In genomic region chr10:45235260-45235699, GRCh38 we compare ENCODE assay signal across 8 cellular contexts.
A peak's percentile ranks its signal among the peaks of the same experiment; 100 is the strongest.
DNase-seq lines count a peak whose midpoint lies in the region; TF ChIP-seq lines count a peak whose summit lies in the region.
"Not testable (repeated sequence)": the region's sequence is repeated elsewhere in the genome, so short reads cannot be mapped to it uniquely, and the experiment has no call there.

No MANE protein-coding gene starts in this region.

- not testable (repeated sequence) for H3K27me3 Mint-ChIP-seq in HFFc6 (ENCODE audit: insufficient read depth)
- peaks cover 19% of the 10 kb centered on the region for H3K27me3 Mint-ChIP-seq in neural crest cell (ENCODE audit: low read depth)

- DNase-seq in DMS 273 treated with DMSO at 0.1 percent for 48 hours (lab: John Stamatoyannopoulos, UW), result peak; percentile 20
- peak; percentile 70 for DNase-seq in HFFc6
- peak; percentile 62 for DNase-seq in NCI-H2171 treated with DMSO at 0.1 percent for 48 hours (lab: John Stamatoyannopoulos, UW)
- peak; percentile 53 for DNase-seq in T-helper 9 cell
- peak; percentile 27 for DNase-seq in activated naive CD8-positive, alpha-beta T cell treated with anti-CD3 and anti-CD28 coated beads, Interleukin-2, amount 50 U/mL, for 16 hours (ENCODE audit: low read depth, low spot score)
- peak; percentile 38 for DNase-seq in germinal center (ENCODE audit: low spot score)
- DNase-seq in neural crest cell (ENCODE audit: low read depth, low spot score), result peak; percentile 78
- peak; percentile 28 for DNase-seq in stimulated activated CD8-positive, alpha-beta memory T cell treated with anti-CD3 and anti-CD28 coated beads, Interleukin-7, amount 100 ng/mL, for 24 hours (ENCODE audit: low read depth)

- H3K36me3 Mint-ChIP-seq in HFFc6 (ENCODE audit: low read depth); neural crest cell (ENCODE audit: low read depth): not testable (repeated sequence)

- peaks cover 26% of the 10 kb centered on the region for H3K4me1 Mint-ChIP-seq in HFFc6 (ENCODE audit: low read depth)
- H3K4me1 Mint-ChIP-seq in neural crest cell, result not testable (repeated sequence)

- H3K27ac Mint-ChIP-seq in HFFc6; neural crest cell (ENCODE audit: unreplicated experiment): not testable (repeated sequence)

- H3K9me3 Mint-ChIP-seq in HFFc6, neural crest cell: not testable (repeated sequence)

- TF ChIP-seq CTCF in HFFc6 (IDR thresholded peaks at IDR 0.05), result peak; percentile 84
- TF ChIP-seq CTCF in neural crest cell (conservative IDR thresholded peaks at IDR 0.05), result peak; percentile 78

- peak overlapping the region; percentile 39; the same call in 1 of the 2 replicates for H3K4me3 Mint-ChIP-seq in HFFc6
- not testable (repeated sequence) for H3K4me3 Mint-ChIP-seq in neural crest cell

Comparison
In these comparisons a context has a peak if more than half of its experiments do, and no peak if none do; other contexts are left out.
1. Peak in every context shown above with its lines: DNase-seq.
2. DNase-seq: peak in every context shown above with its lines; median percentile 78 in neural crest cell; 70 in HFFc6; 62 in NCI-H2171 treated with DMSO at 0.1 percent for 48 hours; 53 in T-helper 9 cell; 38 in germinal center; 28 in stimulated activated CD8-positive, alpha-beta memory T cell treated with anti-CD3 and anti-CD28 coated beads, Interleukin-7, amount 100 ng/mL, for 24 hours; 27 in activated naive CD8-positive, alpha-beta T cell treated with anti-CD3 and anti-CD28 coated beads, Interleukin-2, amount 50 U/mL, for 16 hours; 20 in DMS 273 treated with DMSO at 0.1 percent for 48 hours.